ENCODE assay signal across 19 cellular contexts in the genomic region with DNA sequence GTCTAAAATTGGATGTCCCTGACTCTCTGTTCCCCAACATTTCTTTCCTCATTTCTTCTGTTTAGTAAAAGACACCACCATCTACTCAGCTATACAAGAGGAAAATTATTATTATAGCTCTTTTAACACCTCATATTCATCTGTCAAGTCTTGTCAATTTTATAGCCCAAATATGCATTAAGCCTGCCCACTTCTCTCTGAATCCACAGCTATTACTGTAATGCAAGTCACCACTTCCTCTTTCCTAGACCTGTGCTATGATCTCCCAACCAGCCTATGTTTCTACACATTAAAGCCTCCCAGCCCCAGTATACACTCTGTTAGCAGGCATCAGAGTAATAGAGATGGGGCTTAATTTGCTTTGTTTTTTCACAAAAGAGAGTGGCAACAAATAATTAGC.
A peak's percentile ranks its signal among the peaks of the same experiment; 100 is the strongest.
DNase-seq lines count a peak whose midpoint lies in the region; ATAC-seq and TF ChIP-seq lines count a peak whose summit lies in the region.
"Had no signal": no experiment of that assay in that cellular context is flagged by ENCODE, and none has a peak within 500 bp of the region (broad histone marks: within the 10 kb centered on the region; RNA-seq: fewer than 3 reads in every experiment).

No MANE protein-coding gene starts in this region.

- no peaks in the 10 kb centered on the region for H3K79me2 ChIP-seq in OCI-LY3 (ENCODE audit: low read length)

- H3K36me3 ChIP-seq in OCI-LY3 (replicated peaks; ENCODE audit: low read depth, low read length) (no peaks in the 10 kb centered on the region), ovary (no peaks in the 10 kb centered on the region), SJCRH30 (no peaks in the 10 kb centered on the region)
- H3K36me3 ChIP-seq: cardiac muscle cell, esophagus muscularis mucosa, left ventricle myocardium inferior, Peyer's patch, thyroid gland had no signal

- H3K27me3 ChIP-seq in OCI-LY3 (ENCODE audit: low read depth, low read length) (no peaks in the 10 kb centered on the region), ovary (no peaks in the 10 kb centered on the region), SJCRH30 (no peaks in the 10 kb centered on the region)
- H3K27me3 ChIP-seq: cardiac muscle cell, esophagus muscularis mucosa, Peyer's patch, thyroid gland had no signal

- H3K4me1 ChIP-seq in OCI-LY3 (ENCODE audit: low read length) (peaks cover 63% of the 10 kb centered on the region), ovary (ENCODE audit: insufficient read depth) (peaks cover 11% of the 10 kb centered on the region), SJCRH30 (no peaks in the 10 kb centered on the region)
- H3K4me1 ChIP-seq: Peyer's patch, thyroid gland had no signal

- H2AFZ ChIP-seq in OCI-LY3 (ENCODE audit: low read depth, low read length) = no peak overlapping the region

- no peaks in the 10 kb centered on the region for H4K20me1 ChIP-seq in OCI-LY3 (ENCODE audit: insufficient read depth, low read length)

- peak overlapping the region; percentile 49 for H3K4me2 ChIP-seq in OCI-LY3 (ENCODE audit: low read length)

- intact Hi-C loops in ovary (cut with DNase I) = no loop called here

- ATAC-seq in GM18505 (IDR thresholded peaks at IDR 0.05; ENCODE audit: unreplicated experiment) = peak; percentile 77
- peak; percentile 88 for ATAC-seq in GM21360 (IDR thresholded peaks at IDR 0.05; ENCODE audit: unreplicated experiment)
- ATAC-seq in HG03378 (IDR thresholded peaks at IDR 0.05; ENCODE audit: unreplicated experiment) = peak; percentile 69
- ATAC-seq: stimulated activated memory B cell treated with anti-CD40 and anti-IgM and Interleukin-4, amounts not matched to agents 10 μg/mL and 1 μg/mL and 100 μg/mL, for 72 hours had no signal

- no peak for TF ChIP-seq CTCF in OCI-LY3 (IDR thresholded peaks at IDR 0.05; ENCODE audit: low read depth, low read length)
- TF ChIP-seq CTCF in ovary (IDR thresholded peaks at IDR 0.05) = no peak

- TF ChIP-seq POLR2A in GM18505 (IDR thresholded peaks at IDR 0.05; ENCODE audit: borderline replicate concordance, extremely low read depth, insufficient read depth, insufficient read length) (no peak), ovary (IDR thresholded peaks at IDR 0.05) (no peak)

- no peak overlapping the region; the same call in 1 of the 2 replicates for H3K9ac ChIP-seq in OCI-LY3 (ENCODE audit: low read length)

- no peak for TF ChIP-seq EP300 in ovary (IDR thresholded peaks at IDR 0.05)

- H3K9me3 ChIP-seq in OCI-LY3 (ENCODE audit: insufficient read depth, low read length) (no peaks in the 10 kb centered on the region), ovary (no peaks in the 10 kb centered on the region), SJCRH30 (replicated peaks) (no peaks in the 10 kb centered on the region)
- H3K9me3 ChIP-seq: esophagus muscularis mucosa, left ventricle myocardium inferior, Peyer's patch, thyroid gland had no signal

- no peak overlapping the region for H3K4me3 ChIP-seq in OCI-LY3 (ENCODE audit: low read length)
- H3K4me3 ChIP-seq in ovary = no peak overlapping the region
- H3K4me3 ChIP-seq in SJCRH30 = no peak overlapping the region
- H3K4me3 ChIP-seq: cardiac muscle cell, esophagus muscularis mucosa, left ventricle myocardium inferior, Peyer's patch, thyroid gland had no signal

- peak overlapping the region; percentile 66 for H3K27ac ChIP-seq in OCI-LY3 (ENCODE audit: low read length)
- H3K27ac ChIP-seq in ovary = no peak overlapping the region
- H3K27ac ChIP-seq in SJCRH30 = no peak overlapping the region
- H3K27ac ChIP-seq: cardiac muscle cell, esophagus muscularis mucosa, left ventricle myocardium inferior, Peyer's patch, thyroid gland had no signal

- no peak for DNase-seq in Kasumi-1 (lab: John Stamatoyannopoulos, UW)
- no peak for DNase-seq in ovary
- no peak for DNase-seq in SJCRH30
- DNase-seq in NCI-H345 (lab: John Stamatoyannopoulos, UW) = no peak
- DNase-seq: activated B cell treated with CpG ODN at 0.5 μM for 24 hours; effector CD4-positive, alpha-beta T cell; EL; left ventricle myocardium inferior; NCI-H187 treated with DMSO at 0.1 percent for 48 hours; Peyer's patch; SW 1271; thyroid gland had no signal
